ENCODE assay signal across 8 cellular contexts in the genomic region with DNA sequence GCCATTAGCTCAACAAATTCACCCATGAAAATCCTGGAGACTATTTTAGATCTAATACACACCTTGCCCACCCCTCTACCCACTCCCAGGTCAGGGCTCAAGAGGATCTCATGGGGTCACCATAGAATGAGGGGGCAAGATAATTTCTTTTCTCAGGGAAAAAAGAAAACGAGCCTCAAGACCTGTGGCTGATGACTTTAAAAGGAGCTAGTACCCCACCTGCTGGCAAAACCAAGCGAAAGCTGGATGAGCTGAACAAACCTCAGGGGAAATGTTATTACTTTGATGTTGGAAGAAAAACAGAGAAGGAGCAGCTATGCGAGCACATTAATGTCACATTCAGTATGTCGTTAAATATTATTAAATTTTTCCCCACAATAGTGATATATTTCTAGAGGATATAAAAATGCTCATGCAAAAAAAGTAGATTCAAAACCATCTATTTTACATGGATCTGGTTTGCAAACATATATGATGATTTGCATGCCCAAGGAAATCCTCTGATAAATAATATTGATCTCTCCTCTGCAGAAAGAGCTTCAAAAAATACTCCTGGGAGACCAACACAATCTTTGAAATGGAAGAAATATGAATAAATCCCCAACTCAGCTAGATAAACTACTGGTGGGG. TPM values are rescaled to one million over a fixed set of nuclear protein-coding genes. Genes with fewer than 3 reads are reported as not detected.
DNase-seq lines count a peak whose midpoint lies in the region; ATAC-seq and TF ChIP-seq lines count a peak whose summit lies in the region.

No MANE protein-coding gene starts in this region.

- no peak overlapping the region for H3K4me3 Mint-ChIP-seq in activated naive CD4-positive, alpha-beta T cell treated with anti-CD3 and anti-CD28 coated beads for 36 hours

- H3K27me3 Mint-ChIP-seq in activated naive CD4-positive, alpha-beta T cell treated with anti-CD3 and anti-CD28 coated beads for 36 hours (ENCODE audit: low read depth) = peaks cover 4% of the 10 kb centered on the region

- CTCF ChIA-PET in OCI-LY7 (lab: Charles Lee; ENCODE audit: unreplicated experiment) = interaction anchor here (1.4 kb wide), 1 partner anchor 568 kb away, joined by 3 read pairs; no protein-coding TSS in a partner anchor
- CTCF ChIA-PET in activated naive CD4-positive, alpha-beta T cell treated with anti-CD3 and anti-CD28 coated beads for 36 hours (lab: Charles Lee) = interaction anchor here (0.5 to 3.2 kb wide), 40 partner anchors 8 to 1128 kb away, joined by 3 to 28 read pairs (median 4); no protein-coding TSS in a partner anchor

- no peaks in the 10 kb centered on the region for H4K20me1 ChIP-seq in KMS-11 (ENCODE audit: insufficient read depth)
- H4K20me1 ChIP-seq in OCI-LY7 (ENCODE audit: insufficient read depth, low read length) = no peaks in the 10 kb centered on the region

- H3K27ac Mint-ChIP-seq in activated naive CD4-positive, alpha-beta T cell treated with anti-CD3 and anti-CD28 coated beads for 36 hours = no peak overlapping the region

- TF ChIP-seq CTCF in KMS-11 (conservative IDR thresholded peaks at IDR 0.05; ENCODE audit: low read depth, low read length) = peak; percentile 88
- peak; percentile 77 for TF ChIP-seq CTCF in OCI-LY7 (conservative IDR thresholded peaks at IDR 0.05; ENCODE audit: low read length)
- peak; percentile 28 to 79 (median 73) for TF ChIP-seq CTCF in heart right ventricle (IDR thresholded peaks at IDR 0.05)
- peak; percentile 83 for TF ChIP-seq CTCF in retinal pigment epithelial cell (conservative IDR thresholded peaks at IDR 0.05; ENCODE audit: low read depth, low read length)

- no peaks in the 10 kb centered on the region for H3K27me3 ChIP-seq in KMS-11 (ENCODE audit: insufficient read depth, low read depth)
- no peaks in the 10 kb centered on the region for H3K27me3 ChIP-seq in heart right ventricle

- H3K4me1 ChIP-seq in KMS-11 (ENCODE audit: low read depth, poor library complexity, severe bottlenecking) = peaks cover 8% of the 10 kb centered on the region
- no peaks in the 10 kb centered on the region for H3K4me1 ChIP-seq in OCI-LY7 (ENCODE audit: insufficient read depth, low read length, poor library complexity, severe bottlenecking)
- peaks cover 0 to 50% (median 23%) of the 10 kb centered on the region in 9 donors for H3K4me1 ChIP-seq in heart right ventricle

- BruUV-seq in OCI-LY7 (replicated peaks; lab: Mats Ljungman, UMichigan) = no TSS peak

- H3K9me2 ChIP-seq in OCI-LY7 (ENCODE audit: insufficient read depth, low read length) = no peaks in the 10 kb centered on the region

- H3K79me2 ChIP-seq in KMS-11 (ENCODE audit: insufficient read depth, low read depth) = no peaks in the 10 kb centered on the region
- H3K79me2 ChIP-seq in OCI-LY7 (ENCODE audit: insufficient read depth, low read depth, low read length) = no peaks in the 10 kb centered on the region

- H3K36me3 Mint-ChIP-seq in activated naive CD4-positive, alpha-beta T cell treated with anti-CD3 and anti-CD28 coated beads for 36 hours (ENCODE audit: low read depth) = no peaks in the 10 kb centered on the region

- H3K9ac ChIP-seq in KMS-11 = no peak overlapping the region

- POLR2A ChIA-PET in OCI-LY7 (lab: Charles Lee) = interaction anchor here (0.5 to 2.0 kb wide), 9 partner anchors 9 to 917 kb away, joined by 3 to 9 read pairs (median 4); no protein-coding TSS in a partner anchor

- no peaks in the 10 kb centered on the region for H3K9me3 Mint-ChIP-seq in activated naive CD4-positive, alpha-beta T cell treated with anti-CD3 and anti-CD28 coated beads for 36 hours

- WGBS in heart right ventricle, 2 donors = 2 to 8% methylated on average over 4 of the region's 4 CpGs

- no peak overlapping the region for H3K27ac ChIP-seq in KMS-11
- no peak overlapping the region for H3K27ac ChIP-seq in OCI-LY7 (ENCODE audit: low read depth, low read length, poor library complexity, severe bottlenecking)
- H3K27ac ChIP-seq in heart right ventricle = peak overlapping the region in 2 of 10 donors; percentile 80 to 83

- no peak overlapping the region for H2AFZ ChIP-seq in KMS-11 (ENCODE audit: low read depth)
- no peak overlapping the region for H2AFZ ChIP-seq in OCI-LY7 (ENCODE audit: low read length)

- H3K4me3 ChIP-seq in KMS-11 (IDR thresholded peaks at IDR 0.05; ENCODE audit: insufficient read depth, low read depth, low read length) = no peak overlapping the region
- H3K4me3 ChIP-seq in OCI-LY7 (ENCODE audit: low read depth, low read length, poor library complexity, severe bottlenecking) = no peak overlapping the region
- H3K4me3 ChIP-seq in heart right ventricle = no peak overlapping the region
- no peak overlapping the region for H3K4me3 ChIP-seq in retinal pigment epithelial cell (ENCODE audit: low read length)

- intact Hi-C loops in OCI-LY7 (cut with micrococcal nuclease; ENCODE audit: unreplicated experiment) (loop anchor here (2.0 to 10.0 kb wide), 4 partner anchors 68 to 672 kb away; a partner anchor contains a TSS), heart right ventricle (cut with DNase I) (loop anchor here in 9 of 10 donors (2.0 to 10.0 kb wide), 8 partner anchors 40 to 128 kb away; a partner anchor contains a TSS)
- intact Hi-C loops in activated naive CD4-positive, alpha-beta T cell treated with anti-CD3 and anti-CD28 coated beads for 36 hours (cut with micrococcal nuclease) = loop anchor here (1.0 to 5.0 kb wide), 10 partner anchors 60 to 1360 kb away; no protein-coding TSS in a partner anchor

- H3K36me3 ChIP-seq in KMS-11 (ENCODE audit: insufficient read depth) (no peaks in the 10 kb centered on the region), OCI-LY7 (ENCODE audit: insufficient read depth, low read length) (no peaks in the 10 kb centered on the region), heart right ventricle (no peaks in the 10 kb centered on the region)

- H3K9me3 ChIP-seq in OCI-LY7 (ENCODE audit: low read length) = no peaks in the 10 kb centered on the region
- no peaks in the 10 kb centered on the region for H3K9me3 ChIP-seq in heart right ventricle

- peak; percentile 63 for DNase-seq in GM03348 (ENCODE audit: low spot score)
- peak; percentile 56 for DNase-seq in OCI-LY7 (ENCODE audit: low spot score)
- DNase-seq in activated naive CD4-positive, alpha-beta T cell treated with anti-CD3 and anti-CD28 coated beads for 36 hours = peak; percentile 76
- peak; percentile 22 to 68 for DNase-seq in heart right ventricle
- no peak for DNase-seq in retinal pigment epithelial cell (ENCODE audit: low read depth)

- ATAC-seq in heart right ventricle = peak in 4 of 8 donors; percentile 27 to 54 (median 44)
- no peak for ATAC-seq in GM21528 (IDR thresholded peaks at IDR 0.05; ENCODE audit: low FRiP score, unreplicated experiment)
- no peak for ATAC-seq in HG03159 (IDR thresholded peaks at IDR 0.05; ENCODE audit: unreplicated experiment)

- no peaks in the 10 kb centered on the region for H3K4me1 Mint-ChIP-seq in activated naive CD4-positive, alpha-beta T cell treated with anti-CD3 and anti-CD28 coated beads for 36 hours (ENCODE audit: low read depth)

- no peak overlapping the region for H3K4me2 ChIP-seq in KMS-11
- no peak overlapping the region for H3K4me2 ChIP-seq in OCI-LY7 (ENCODE audit: low read length)

RNA-seq across cellular contexts. Expression of a gene that starts 37.7 kb away (rescaled TPM):
- not detected in 2 replicates for total RNA-seq in OCI-LY7 (2014; rRNA removed; shearing (Covaris generic))
- total RNA-seq in OCI-LY7 (2022) = not detected in 2 replicates
- under 1 TPM in 1 of 2 experiments, not detected in 1; 0.25 TPM for total RNA-seq in activated naive CD4-positive, alpha-beta T cell treated with anti-CD3 and anti-CD28 coated beads for 36 hours
- 10 to 100 TPM; 51.4 to 83.3 (median 67.1) TPM for total RNA-seq in heart right ventricle
- polyA plus RNA-seq in heart right ventricle = 10 to 100 TPM; 10.5 to 13.3 TPM

Comparison
In these comparisons a context has a peak if more than half of its experiments do, and no peak if none do; other contexts are left out.
1. RNA of a gene that starts 37.7 kb away (total RNA-seq): 51.4 to 83.3 TPM in heart right ventricle; 0.25 TPM in activated naive CD4-positive, alpha-beta T cell treated with anti-CD3 and anti-CD28 coated beads for 36 hours and not detected in OCI-LY7; every median in the first group is over 10 times any median in the second.
2. Peak in every context shown above with its lines, with median percentiles within 50 percentile points of each other: CTCF ChIP-seq.